Comparison of ENCODE assay signal across 8 cellular contexts in the genomic region with DNA sequence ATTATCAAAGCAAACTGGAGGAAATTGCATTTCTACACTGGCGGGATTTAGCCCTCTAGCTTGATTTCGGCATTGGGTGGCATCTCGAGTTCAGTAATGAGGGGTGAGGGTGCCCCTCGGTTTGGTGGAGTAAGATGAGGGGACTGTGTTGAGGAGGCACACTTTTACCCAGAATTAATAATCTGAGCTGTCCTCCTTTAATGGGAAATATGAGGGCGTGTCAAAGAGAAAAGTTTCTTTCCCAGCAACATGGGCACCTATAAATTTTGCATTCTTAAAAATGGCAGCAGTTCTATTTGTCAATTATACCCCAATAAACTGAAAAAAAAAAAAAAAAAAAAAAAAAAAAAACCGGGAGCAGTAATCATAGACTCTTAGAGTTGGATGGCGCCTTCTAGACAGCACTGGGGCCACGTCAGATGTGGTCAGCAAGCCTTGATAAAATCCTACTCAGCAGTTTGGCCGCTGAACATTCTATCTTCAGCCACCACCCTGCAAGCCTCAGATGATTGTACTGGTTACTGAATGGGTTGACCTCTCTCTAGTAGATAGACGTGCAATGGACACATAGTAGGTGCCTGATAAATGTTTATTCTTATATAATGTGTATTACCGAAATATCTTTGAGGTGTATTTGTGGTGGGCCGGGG. TPM values are rescaled to one million over a fixed set of nuclear protein-coding genes. Genes with fewer than 3 reads are reported as not detected.
DNase-seq lines count a peak whose midpoint lies in the region; ATAC-seq and TF ChIP-seq lines count a peak whose summit lies in the region.

No MANE protein-coding gene starts in this region.

- DNase-seq in BJ (ENCODE audit: low read depth) (no peak), NB4 (ENCODE audit: low read depth) (no peak), choroid plexus epithelial cell (ENCODE audit: low read depth) (peak; percentile 85), mesendoderm (no peak), aorta (peak in 1 of 2 donors; percentile 73), cerebellar cortex (ENCODE audit: low spot score) (no peak)

- POLR2A ChIA-PET in BJ (lab: Charles Lee) = interaction anchor here (1.6 kb wide), 1 partner anchor 15 kb away, joined by 5 read pairs; no protein-coding TSS in a partner anchor

- H3K79me2 ChIP-seq in mesendoderm (ENCODE audit: control insufficient read depth, insufficient read depth, low read length) = peaks cover 3% of the 10 kb centered on the region

- no peak overlapping the region for H3K23ac ChIP-seq in mesendoderm (ENCODE audit: low read length)

- intact Hi-C loops in aorta (cut with DNase I) = no loop called here

- 0 out of 2 replicates have a peak, but pooled peaks cover 2% of the 10 kb centered on the region for H3K36me3 ChIP-seq in BJ (ENCODE audit: control insufficient read depth, insufficient read depth, low read length)
- no peaks in the 10 kb centered on the region for H3K36me3 ChIP-seq in mesendoderm (ENCODE audit: control insufficient read depth, insufficient read depth, low read length)
- no peaks in the 10 kb centered on the region for H3K36me3 ChIP-seq in aorta (ENCODE audit: control insufficient read depth in 1 of 2, insufficient read depth in 2 of 2, low read length in 1 of 2)

- H4K8ac ChIP-seq in mesendoderm (ENCODE audit: low read depth, low read length) = no peak overlapping the region

- peak overlapping the region; percentile 94 for H3K4me2 ChIP-seq in mesendoderm (ENCODE audit: low read length)

- H3K4me1 ChIP-seq in mesendoderm (ENCODE audit: control insufficient read depth, low read depth, low read length) = no peaks in the 10 kb centered on the region
- H3K4me1 ChIP-seq in aorta (ENCODE audit: control insufficient read depth in 1 of 2, insufficient read depth in 2 of 2, low read length in 2 of 2) = no peaks in the 10 kb centered on the region

- CTCF ChIA-PET in BJ (lab: Yijun Ruan, JAX) = interaction anchor here (0.6 to 2.0 kb wide), 9 partner anchors 7 to 418 kb away, joined by 3 to 8 read pairs (median 3); no protein-coding TSS in a partner anchor

- no peak overlapping the region for H2BK120ac ChIP-seq in mesendoderm (ENCODE audit: low read depth, low read length)

- H3K18ac ChIP-seq in mesendoderm (ENCODE audit: low read length) = peak overlapping the region; percentile 90

- no peak overlapping the region for H2BK15ac ChIP-seq in mesendoderm (replicated peaks; ENCODE audit: low read depth)

- H3K56ac ChIP-seq in mesendoderm (ENCODE audit: low read length) = peak overlapping the region; percentile 90

- H3K9ac ChIP-seq in mesendoderm (ENCODE audit: low read length) = peak overlapping the region; percentile 84

- no peak overlapping the region for H2BK5ac ChIP-seq in mesendoderm (ENCODE audit: low read length)

- no peak overlapping the region for H4K5ac ChIP-seq in mesendoderm (ENCODE audit: low read length)

- H3K27ac ChIP-seq in mesendoderm (ENCODE audit: low read depth, low read length) (peak overlapping the region; percentile 68), aorta (ENCODE audit: low read depth in 1 of 2, low read length in 2 of 2) (no peak overlapping the region)

- H3K4me3 ChIP-seq in BJ (ENCODE audit: low read depth, low read length) (peak overlapping the region; percentile 89), NB4 (ENCODE audit: low read depth, low read length) (peak overlapping the region; percentile 52), choroid plexus epithelial cell (ENCODE audit: low read depth, low read length) (peak overlapping the region; percentile 88), mesendoderm (ENCODE audit: low read length) (peak overlapping the region; percentile 75), aorta (ENCODE audit: low read length in 2 of 2) (peak overlapping the region; percentile 40 to 76)

- no peak for TF ChIP-seq POLR2A in NB4 (IDR thresholded peaks at IDR 0.05; ENCODE audit: extremely low read depth, insufficient read length)

- peaks cover 1% of the 10 kb centered on the region for H3K79me1 ChIP-seq in mesendoderm (ENCODE audit: low read length)

- no CpG with 5 or more reads among the region's 12 CpGs for WGBS in mesendoderm (ENCODE audit: extremely low coverage, insufficient coverage, low lambda C conversion rate)
- 30 to 35% methylated on average over 12 of the region's 12 CpGs for WGBS in aorta, 2 donors

- H3K4ac ChIP-seq in mesendoderm (ENCODE audit: low read depth, low read length) = peak overlapping the region; percentile 72

- TF ChIP-seq CTCF in BJ (IDR thresholded peaks at IDR 0.05; ENCODE audit: insufficient read depth, low read depth, low read length) (no peak), NB4 (IDR thresholded peaks at IDR 0.05; ENCODE audit: low read depth, low read length) (no peak), choroid plexus epithelial cell (conservative IDR thresholded peaks at IDR 0.05; ENCODE audit: low read depth, low read length) (no peak)

- peak; percentile 60 for ATAC-seq in aorta (ENCODE audit: low FRiP score)
- ATAC-seq in GM21528 (IDR thresholded peaks at IDR 0.05; ENCODE audit: low FRiP score, unreplicated experiment) = no peak
- ATAC-seq in GM21367 (IDR thresholded peaks at IDR 0.05; ENCODE audit: unreplicated experiment) = no peak

- no peaks in the 10 kb centered on the region for H3K27me3 ChIP-seq in BJ (ENCODE audit: control insufficient read depth, insufficient read depth, low read length)
- no peaks in the 10 kb centered on the region for H3K27me3 ChIP-seq in mesendoderm (ENCODE audit: insufficient read depth, low read length, poor library complexity)
- H3K27me3 ChIP-seq in aorta (ENCODE audit: control insufficient read depth in 1 of 2, insufficient read depth in 2 of 2, low read length in 1 of 2) = no peaks in the 10 kb centered on the region

- H2AK5ac ChIP-seq in mesendoderm (ENCODE audit: low read length) = no peak overlapping the region

- no peaks in the 10 kb centered on the region for H3K9me3 ChIP-seq in aorta (ENCODE audit: control insufficient read depth, low read length)

RNA-seq across cellular contexts. Expression of a gene that starts 0.9 kb away (rescaled TPM):
- 133 and 136 TPM in 2 replicates for polyA plus RNA-seq in BJ (2011; rRNA removed)
- 59.0 and 71.0 TPM in 2 replicates for polyA minus RNA-seq in BJ (2011; rRNA and poly(A)+ RNA removed)
- polyA plus RNA-seq in mesendoderm (2013, experiment 1 of 2) = 12.7 TPM
- polyA plus RNA-seq in mesendoderm (2013, experiment 2 of 2) = 12.6 TPM
- total RNA-seq in aorta = 10 to 100 TPM; 42.9 to 57.2 TPM
- 10 to 100 TPM; 19.8 to 20.0 TPM for polyA plus RNA-seq in aorta
